1 cellular context compared by ENCODE assay signal in the genomic region with DNA sequence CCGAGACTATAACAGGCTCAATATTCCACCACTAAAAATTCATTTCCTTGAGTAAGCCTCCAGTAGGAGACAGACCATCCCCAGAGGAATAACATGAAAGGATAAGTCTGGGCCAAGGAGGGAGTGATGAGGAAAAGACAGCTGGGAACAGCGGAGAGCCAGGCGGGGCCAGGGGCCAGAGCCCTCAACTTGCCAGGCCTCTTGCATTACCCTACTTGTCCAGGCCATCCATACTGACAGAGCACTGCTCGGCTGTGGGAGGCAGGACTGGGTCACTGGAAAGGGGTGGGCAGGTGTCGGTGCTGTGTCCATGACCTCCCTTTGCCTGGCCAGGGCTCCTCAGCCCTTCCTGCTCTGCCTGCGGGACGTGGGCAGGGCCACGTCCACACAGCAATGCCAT.
TF ChIP-seq lines count a peak whose summit lies in the region.

No MANE protein-coding gene starts in this region.

TF ChIP-seq in HepG2, 621 proteins besides CTCF, POLR2A, EP300 and RAD21:
- TF ChIP-seq, protein P1, sequence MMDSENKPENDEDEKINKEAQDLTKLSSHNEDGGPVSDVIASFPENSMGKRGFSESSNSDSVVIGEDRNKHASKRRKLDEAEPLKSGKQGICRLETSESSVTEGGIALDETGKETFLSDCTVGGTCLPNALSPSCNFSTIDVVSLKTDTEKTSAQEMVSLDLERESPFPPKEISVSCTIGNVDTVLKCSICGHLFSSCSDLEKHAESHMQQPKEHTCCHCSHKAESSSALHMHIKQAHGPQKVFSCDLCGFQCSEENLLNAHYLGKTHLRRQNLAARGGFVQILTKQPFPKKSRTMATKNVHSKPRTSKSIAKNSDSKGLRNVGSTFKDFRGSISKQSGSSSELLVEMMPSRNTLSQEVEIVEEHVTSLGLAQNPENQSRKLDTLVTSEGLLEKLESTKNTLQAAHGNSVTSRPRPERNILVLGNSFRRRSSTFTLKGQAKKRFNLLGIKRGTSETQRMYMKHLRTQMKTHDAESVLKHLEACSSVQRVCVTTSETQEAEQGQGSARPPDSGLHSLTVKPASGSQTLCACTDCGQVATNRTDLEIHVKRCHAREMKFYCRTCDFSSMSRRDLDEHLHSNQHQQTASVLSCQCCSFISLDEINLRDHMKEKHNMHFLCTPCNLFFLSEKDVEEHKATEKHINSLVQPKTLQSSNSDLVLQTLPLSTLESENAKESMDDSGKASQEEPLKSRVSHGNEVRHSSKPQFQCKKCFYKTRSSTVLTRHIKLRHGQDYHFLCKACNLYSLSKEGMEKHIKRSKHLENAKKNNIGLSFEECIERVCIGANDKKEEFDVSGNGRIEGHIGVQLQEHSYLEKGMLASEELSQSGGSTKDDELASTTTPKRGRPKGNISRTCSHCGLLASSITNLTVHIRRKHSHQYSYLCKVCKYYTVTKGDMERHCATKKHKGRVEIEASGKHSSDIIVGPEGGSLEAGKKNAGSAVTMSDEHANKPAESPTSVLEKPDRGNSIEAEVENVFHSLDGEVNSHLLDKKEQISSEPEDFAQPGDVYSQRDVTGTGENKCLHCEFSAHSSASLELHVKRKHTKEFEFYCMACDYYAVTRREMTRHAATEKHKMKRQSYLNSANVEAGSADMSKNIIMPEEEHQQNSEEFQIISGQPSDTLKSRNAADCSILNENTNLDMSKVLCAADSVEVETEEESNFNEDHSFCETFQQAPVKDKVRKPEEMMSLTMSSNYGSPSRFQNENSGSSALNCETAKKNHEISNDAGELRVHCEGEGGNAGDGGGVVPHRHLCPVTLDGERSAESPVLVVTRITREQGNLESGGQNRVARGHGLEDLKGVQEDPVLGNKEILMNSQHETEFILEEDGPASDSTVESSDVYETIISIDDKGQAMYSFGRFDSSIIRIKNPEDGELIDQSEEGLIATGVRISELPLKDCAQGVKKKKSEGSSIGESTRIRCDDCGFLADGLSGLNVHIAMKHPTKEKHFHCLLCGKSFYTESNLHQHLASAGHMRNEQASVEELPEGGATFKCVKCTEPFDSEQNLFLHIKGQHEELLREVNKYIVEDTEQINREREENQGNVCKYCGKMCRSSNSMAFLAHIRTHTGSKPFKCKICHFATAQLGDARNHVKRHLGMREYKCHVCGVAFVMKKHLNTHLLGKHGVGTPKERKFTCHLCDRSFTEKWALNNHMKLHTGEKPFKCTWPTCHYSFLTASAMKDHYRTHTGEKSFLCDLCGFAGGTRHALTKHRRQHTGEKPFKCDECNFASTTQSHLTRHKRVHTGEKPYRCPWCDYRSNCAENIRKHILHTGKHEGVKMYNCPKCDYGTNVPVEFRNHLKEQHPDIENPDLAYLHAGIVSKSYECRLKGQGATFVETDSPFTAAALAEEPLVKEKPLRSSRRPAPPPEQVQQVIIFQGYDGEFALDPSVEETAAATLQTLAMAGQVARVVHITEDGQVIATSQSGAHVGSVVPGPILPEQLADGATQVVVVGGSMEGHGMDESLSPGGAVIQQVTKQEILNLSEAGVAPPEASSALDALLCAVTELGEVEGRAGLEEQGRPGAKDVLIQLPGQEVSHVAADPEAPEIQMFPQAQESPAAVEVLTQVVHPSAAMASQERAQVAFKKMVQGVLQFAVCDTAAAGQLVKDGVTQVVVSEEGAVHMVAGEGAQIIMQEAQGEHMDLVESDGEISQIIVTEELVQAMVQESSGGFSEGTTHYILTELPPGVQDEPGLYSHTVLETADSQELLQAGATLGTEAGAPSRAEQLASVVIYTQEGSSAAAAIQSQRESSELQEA (CRISPR knock-in tag; IDR thresholded peaks at IDR 0.05; ENCODE audit: not compliant biosample characterization): no peak
- TF ChIP-seq ATAD3A (CRISPR knock-in tag; IDR thresholded peaks at IDR 0.05) (no peak), TRIM24 (CRISPR knock-in tag; IDR thresholded peaks at IDR 0.05) (no peak), ZNF644 (CRISPR knock-in tag; IDR thresholded peaks at IDR 0.05; ENCODE audit: low read depth) (no peak), SP4 (CRISPR knock-in tag; IDR thresholded peaks at IDR 0.05) (no peak), ZNF773 (CRISPR knock-in tag; IDR thresholded peaks at IDR 0.05; ENCODE audit: borderline replicate concordance) (no peak), NFIC (IDR thresholded peaks at IDR 0.05; ENCODE audit: low read length) (no peak), ZNF891 (CRISPR knock-in tag; IDR thresholded peaks at IDR 0.05) (no peak), ZNF546 (CRISPR knock-in tag; conservative IDR thresholded peaks at IDR 0.05) (no peak), ZFP82 (CRISPR knock-in tag; IDR thresholded peaks at IDR 0.05; ENCODE audit: borderline replicate concordance) (no peak), MTF1 (CRISPR knock-in tag; IDR thresholded peaks at IDR 0.05) (no peak), JARID2 (CRISPR knock-in tag; IDR thresholded peaks at IDR 0.05; ENCODE audit: insufficient replicate concordance) (no peak), RBAK (CRISPR knock-in tag; IDR thresholded peaks at IDR 0.05) (no peak), ZNF790 (CRISPR knock-in tag; IDR thresholded peaks at IDR 0.05; ENCODE audit: borderline replicate concordance) (no peak), KDM3A (CRISPR knock-in tag; IDR thresholded peaks at IDR 0.05; ENCODE audit: low read depth) (no peak), ZBTB1 (CRISPR knock-in tag; IDR thresholded peaks at IDR 0.05; ENCODE audit: borderline replicate concordance) (no peak), SRSF9 (IDR thresholded peaks at IDR 0.05; ENCODE audit: borderline replicate concordance, insufficient read depth, low read depth, low read length, poor library complexity, severe bottlenecking) (no peak)
- TF ChIP-seq, protein P2, sequence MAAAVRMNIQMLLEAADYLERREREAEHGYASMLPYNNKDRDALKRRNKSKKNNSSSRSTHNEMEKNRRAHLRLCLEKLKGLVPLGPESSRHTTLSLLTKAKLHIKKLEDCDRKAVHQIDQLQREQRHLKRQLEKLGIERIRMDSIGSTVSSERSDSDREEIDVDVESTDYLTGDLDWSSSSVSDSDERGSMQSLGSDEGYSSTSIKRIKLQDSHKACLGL (CRISPR knock-in tag; IDR thresholded peaks at IDR 0.05): no peak
